26 cellular contexts compared by ENCODE assay signal in genomic region chr21:41254090-41254700, GRCh38.
DNase-seq lines count a peak whose midpoint lies in the region; ATAC-seq, FAIRE-seq and TF ChIP-seq lines count a peak whose summit lies in the region.
"Had no signal": no experiment of that assay in that cellular context is flagged by ENCODE, and none has a peak within 500 bp of the region (broad histone marks: within the 10 kb centered on the region; RNA-seq: fewer than 3 reads in every experiment).

No MANE protein-coding gene starts in this region.

- H4K20me1 ChIP-seq in HepG2 (ENCODE audit: insufficient read depth, low read length) (no peaks in the 10 kb centered on the region), SK-N-SH (ENCODE audit: insufficient read depth) (no peaks in the 10 kb centered on the region)

- in situ Hi-C loops in HepG2 (cut with HindIII; ENCODE audit: extremely low pct_ligation_motif_present, low pct_unique_long_range_greater_than_20kb) = no loop called here

- ATAC-seq in HepG2 = no peak
- ATAC-seq in right lobe of liver = no peak
- peak; percentile 23 for ATAC-seq in foreskin keratinocyte
- ATAC-seq: A549, esophagus mucosa had no signal

- no peak overlapping the region for H2AK5ac ChIP-seq in mesenchymal stem cell (ENCODE audit: low read length, severe bottlenecking)

- intact Hi-C loops in HepG2 (cut with micrococcal nuclease; ENCODE audit: unreplicated experiment) = no loop called here
- intact Hi-C loops in right lobe of liver (cut with DNase I) = no loop called here

- no peaks in the 10 kb centered on the region for H3K79me1 ChIP-seq in mesenchymal stem cell (replicated peaks; ENCODE audit: low read length, poor library complexity, severe bottlenecking)

- TF ChIP-seq POLR2A in HepG2 (IDR thresholded peaks at IDR 0.05; ENCODE audit: insufficient read depth in 1 of 2, low read depth in 2 of 2, low read length in 2 of 2) (no peak), right lobe of liver (IDR thresholded peaks at IDR 0.05) (no peak)

- no peak overlapping the region for H2BK5ac ChIP-seq in mesenchymal stem cell (ENCODE audit: low read depth, low read length, poor library complexity, severe bottlenecking)

- FAIRE-seq in HepG2 (lab: Jason Lieb, UNC) = no peak
- no peak for FAIRE-seq in bronchial epithelial cell (lab: Jason Lieb, UNC)
- FAIRE-seq: A549, colon, islet of Langerhans had no signal

- H3K4me2 ChIP-seq in HepG2 (ENCODE audit: low read depth, low read length) = no peak overlapping the region
- no peak overlapping the region for H3K4me2 ChIP-seq in SK-N-SH
- no peak overlapping the region for H3K4me2 ChIP-seq in mesenchymal stem cell (ENCODE audit: low read length, poor library complexity, severe bottlenecking)
- H3K4me2 ChIP-seq: A549 had no signal

- no peak overlapping the region for H4K91ac ChIP-seq in mesenchymal stem cell (ENCODE audit: low read length)

- no peak for TF ChIP-seq CTCF in HepG2 (CRISPR knock-in tag; IDR thresholded peaks at IDR 0.05)
- TF ChIP-seq CTCF in right lobe of liver (IDR thresholded peaks at IDR 0.05) = no peak
- no peak for TF ChIP-seq CTCF in bronchial epithelial cell (IDR thresholded peaks at IDR 0.05; ENCODE audit: insufficient read depth, low read length, severe bottlenecking)
- TF ChIP-seq CTCF in foreskin keratinocyte (conservative IDR thresholded peaks at IDR 0.05) = no peak
- no peak for TF ChIP-seq CTCF in SK-N-SH (IDR thresholded peaks at IDR 0.05)

- H3K9me3 ChIP-seq in HepG2 (ENCODE audit: low read length) (peaks cover 10% of the 10 kb centered on the region; the same call in 1 of the 2 replicates), right lobe of liver (no peaks in the 10 kb centered on the region), SK-N-SH (no peaks in the 10 kb centered on the region), mesenchymal stem cell (ENCODE audit: control insufficient read depth, low read length) (no peaks in the 10 kb centered on the region)
- H3K9me3 ChIP-seq: A549, HAP-1, transverse colon had no signal

- H3K79me2 ChIP-seq in HepG2 (ENCODE audit: insufficient read depth, low read length) (no peaks in the 10 kb centered on the region), SK-N-SH (ENCODE audit: insufficient read depth) (no peaks in the 10 kb centered on the region)

- H3F3A ChIP-seq in SK-N-SH (replicated peaks; ENCODE audit: insufficient read depth) = no peaks in the 10 kb centered on the region

- no peak for DNase-seq in HepG2 (ENCODE audit: low spot score)
- DNase-seq in right lobe of liver = no peak
- DNase-seq in bronchial epithelial cell (ENCODE audit: low read depth) = peak; percentile 18
- DNase-seq in foreskin keratinocyte = peak in 1 of 2 donors; percentile 13
- no peak for DNase-seq in NCI-H1417 (lab: John Stamatoyannopoulos, UW)
- DNase-seq in SK-N-SH = no peak
- no peak for DNase-seq in SW480 (ENCODE audit: low spot score)
- DNase-seq in mesenchymal stem cell = no peak
- DNase-seq: activated CD4-positive, alpha-beta T cell treated with anti-CD3 and anti-CD28 coated beads, Interleukin-2, amount 50 U/mL, for 48 hours; activated naive CD4-positive, alpha-beta T cell treated with anti-CD3 and anti-CD28 coated beads, Interleukin-2, amount 10 ng/mL, durations not matched to agents 7 days and 5 days; brain microvascular endothelial cell; CD8-positive, alpha-beta memory T cell; effector memory CD4-positive, alpha-beta T cell; GDM1; KBM-7; MM.1S; NCI-H1417 treated with DMSO at 0.1 percent for 48 hours; NCI-H2081; T1000; transverse colon had no signal

- H3K27me3 ChIP-seq in HepG2 (ENCODE audit: control insufficient read depth in 1 of 2, insufficient read depth in 2 of 2, low read length in 2 of 2) (peaks cover 0 to 4% of the 10 kb centered on the region in 2 experiments; a peak in 2 of 5 replicates), right lobe of liver (no peaks in the 10 kb centered on the region), bronchial epithelial cell (ENCODE audit: control insufficient read depth, insufficient read depth, low read length) (no peaks in the 10 kb centered on the region), foreskin keratinocyte (no peaks in the 10 kb centered on the region), SK-N-SH (ENCODE audit: insufficient read depth) (no peaks in the 10 kb centered on the region), mesenchymal stem cell (ENCODE audit: control insufficient read depth in 1 of 2, insufficient read depth in 1 of 2, low read length in 2 of 2) (no peaks in the 10 kb centered on the region)
- H3K27me3 ChIP-seq: brain microvascular endothelial cell, transverse colon had no signal

- H3K4me3 ChIP-seq in HepG2 (replicated peaks in 1 of 3; ENCODE audit: insufficient read depth in 1 of 3, low read depth in 2 of 3, low read length in 3 of 3) (no peak overlapping the region), right lobe of liver (no peak overlapping the region), bronchial epithelial cell (ENCODE audit: low read depth, low read length) (no peak overlapping the region), SK-N-SH (ENCODE audit: low read depth in 2 of 2, low read length in 1 of 2) (no peak overlapping the region), mesenchymal stem cell (ENCODE audit: insufficient read depth in 1 of 2, low read depth in 1 of 2, low read length in 2 of 2) (no peak overlapping the region)
- H3K4me3 ChIP-seq: A549, HAP-1, skin epidermis, transverse colon had no signal

- no TSS peak for BruUV-seq in HepG2 (replicated peaks; lab: Mats Ljungman, UMichigan)

- no peak overlapping the region for H3K4ac ChIP-seq in mesenchymal stem cell (ENCODE audit: low read depth in 1 of 2, low read length in 2 of 2)

- H3K4me1 ChIP-seq in HepG2 (ENCODE audit: insufficient read depth, low read length) (no peaks in the 10 kb centered on the region), right lobe of liver (no peaks in the 10 kb centered on the region), foreskin keratinocyte (peaks cover 7% of the 10 kb centered on the region), SK-N-SH (ENCODE audit: control insufficient read depth in 1 of 2, insufficient read depth in 2 of 2, low read depth in 1 of 2, low read length in 1 of 2) (no peaks in the 10 kb centered on the region), mesenchymal stem cell (ENCODE audit: control insufficient read depth, insufficient read depth, low read depth, low read length) (no peaks in the 10 kb centered on the region)
- H3K4me1 ChIP-seq: A549, HAP-1, transverse colon had no signal

- no peak overlapping the region for H2AFZ ChIP-seq in HepG2 (ENCODE audit: low read length)
- no peak overlapping the region for H2AFZ ChIP-seq in SK-N-SH (ENCODE audit: low read depth)
- H2AFZ ChIP-seq in mesenchymal stem cell (ENCODE audit: low read depth, low read length) = no peak overlapping the region

- CTCF ChIA-PET in HepG2 (lab: Yijun Ruan, JAX; ENCODE audit: low intra/inter-chr PET ratio, low total read pairs) = no interaction called here
- CTCF ChIA-PET in SK-N-SH (lab: Yijun Ruan, JAX) = no interaction called here

- H3K14ac ChIP-seq in mesenchymal stem cell (ENCODE audit: low read length in 2 of 2) = no peak overlapping the region

- TF ChIP-seq EP300 in HepG2 (IDR thresholded peaks at IDR 0.05; ENCODE audit: low read depth in 2 of 2, low read length in 2 of 2) (no peak), HepG2 (CRISPR knock-in tag; IDR thresholded peaks at IDR 0.05; ENCODE audit: borderline replicate concordance) (no peak), SK-N-SH (IDR thresholded peaks at IDR 0.05; ENCODE audit: borderline replicate concordance in 1 of 2, low read depth in 1 of 2, low read length in 1 of 2) (no peak)

- no peaks in the 10 kb centered on the region for H3K9me2 ChIP-seq in SK-N-SH

- TF ChIP-seq RAD21 in HepG2 (CRISPR knock-in tag; IDR thresholded peaks at IDR 0.05) = no peak
- no peak for TF ChIP-seq RAD21 in SK-N-SH (IDR thresholded peaks at IDR 0.05; ENCODE audit: low read length)

- H3K36me3 ChIP-seq in HepG2 (replicated peaks in 1 of 2; ENCODE audit: control insufficient read depth in 1 of 2, insufficient read depth in 2 of 2, low read length in 2 of 2) (no peaks in the 10 kb centered on the region), right lobe of liver (no peaks in the 10 kb centered on the region), bronchial epithelial cell (ENCODE audit: control insufficient read depth, insufficient read depth, low read length) (peaks cover 7% of the 10 kb centered on the region), SK-N-SH (replicated peaks in 1 of 2; ENCODE audit: control insufficient read depth in 1 of 2, insufficient read depth in 2 of 2, low read length in 1 of 2) (no peaks in the 10 kb centered on the region), mesenchymal stem cell (ENCODE audit: control insufficient read depth in 1 of 2, insufficient read depth in 2 of 2, low read depth in 1 of 2, low read length in 2 of 2) (peaks cover 11 to 45% of the 10 kb centered on the region in 2 experiments)
- H3K36me3 ChIP-seq: brain microvascular endothelial cell, HAP-1 had no signal

- H2BK12ac ChIP-seq in mesenchymal stem cell (ENCODE audit: low read length in 2 of 2) = no peak overlapping the region

- no peak overlapping the region for H2BK120ac ChIP-seq in mesenchymal stem cell (ENCODE audit: low read depth, low read length)

- no peak overlapping the region for H3K18ac ChIP-seq in mesenchymal stem cell (ENCODE audit: low read depth in 1 of 2, low read length in 2 of 2)

- POLR2A ChIA-PET in HepG2 (lab: Yijun Ruan, JAX) = no interaction called here
- POLR2A ChIA-PET in SK-N-SH (lab: Yijun Ruan, JAX) = no interaction called here

- H3K27ac ChIP-seq in HepG2 (ENCODE audit: extremely low read length, insufficient read depth, low read length) = no peak overlapping the region
- H3K27ac ChIP-seq in right lobe of liver = no peak overlapping the region
- H3K27ac ChIP-seq in foreskin keratinocyte = no peak overlapping the region
- H3K27ac ChIP-seq in SK-N-SH (ENCODE audit: low read depth in 2 of 2, low read length in 1 of 2) = no peak overlapping the region
- no peak overlapping the region for H3K27ac ChIP-seq in mesenchymal stem cell (ENCODE audit: low read length, poor library complexity, severe bottlenecking)
- H3K27ac ChIP-seq: A549, brain microvascular endothelial cell, skin epidermis, transverse colon had no signal

- 1% methylated on average over 4 of the region's 4 CpGs for WGBS in HepG2 (ENCODE audit: low lambda C conversion rate)
- 34% methylated on average over 4 of the region's 4 CpGs for WGBS in right lobe of liver (ENCODE audit: insufficient coverage, low coverage, low lambda C conversion rate, missing lambda C conversion rate)
- 20% methylated on average over 4 of the region's 4 CpGs for WGBS in SK-N-SH (ENCODE audit: low lambda C conversion rate)
- WGBS in mesenchymal stem cell = 52% methylated on average over 4 of the region's 4 CpGs

- no peak overlapping the region for H4K8ac ChIP-seq in mesenchymal stem cell (ENCODE audit: low read length)

- H3K23ac ChIP-seq in mesenchymal stem cell (ENCODE audit: low read length in 2 of 2) = no peak overlapping the region

- H2BK15ac ChIP-seq in mesenchymal stem cell (ENCODE audit: low read depth, poor library complexity, severe bottlenecking) = no peak overlapping the region

- no peak overlapping the region for H3K9ac ChIP-seq in HepG2 (ENCODE audit: insufficient read depth, low read depth, low read length)
- no peak overlapping the region for H3K9ac ChIP-seq in SK-N-SH
- H3K9ac ChIP-seq in mesenchymal stem cell (ENCODE audit: low read length) = no peak overlapping the region

TF ChIP-seq in HepG2, 621 proteins besides CTCF, POLR2A, EP300 and RAD21 (continues in another document):
- TF ChIP-seq NCOA2 (CRISPR knock-in tag; IDR thresholded peaks at IDR 0.05) = no peak

TF ChIP-seq in SK-N-SH, 30 proteins besides CTCF, POLR2A, EP300 and RAD21 (continues in another document):
- TF ChIP-seq ELF1 (IDR thresholded peaks at IDR 0.05) = no peak
